ENCODE assay signal across 8 cellular contexts in genomic region chr11:40306938-40307548, GRCh38.
DNase-seq lines count a peak whose midpoint lies in the region; ATAC-seq lines count a peak whose summit lies in the region.

No MANE protein-coding gene starts in this region.

- peak; percentile 79 for ATAC-seq in GM21529 (IDR thresholded peaks at IDR 0.05; ENCODE audit: unreplicated experiment)
- peak; percentile 100 for ATAC-seq in left lobe of liver
- no peak for ATAC-seq in HG03139 (IDR thresholded peaks at IDR 0.05; ENCODE audit: unreplicated experiment)

- DNase-seq in GM04504 (ENCODE audit: low read depth) = peak; percentile 35
- peak; percentile 49 for DNase-seq in M059J (ENCODE audit: low read depth)
- peak; percentile 59 for DNase-seq in amniotic epithelial cell (ENCODE audit: low read depth)
- no peak for DNase-seq in left lobe of liver (ENCODE audit: low spot score)
- DNase-seq in stimulated activated CD4-positive, alpha-beta T cell treated with anti-CD3 and anti-CD28 coated beads, Interleukin-2, amount 100 ng/mL, for 48 hours = no peak
- DNase-seq in NCI-H128 (lab: John Stamatoyannopoulos, UW; ENCODE audit: unreplicated experiment) = no peak

Comparison
In these comparisons a context has a peak if more than half of its experiments do, and no peak if none do; other contexts are left out.
1. DNase-seq: peak in GM04504 (single experiment), M059J (single experiment) and amniotic epithelial cell (single experiment); none in left lobe of liver (single experiment), stimulated activated CD4-positive, alpha-beta T cell treated with anti-CD3 and anti-CD28 coated beads, Interleukin-2, amount 100 ng/mL, for 48 hours (0 of 2) and NCI-H128 (single experiment).